ENCODE assay signal across 18 cellular contexts in genomic region chr7:150993511-150993910, GRCh38. TPM values are rescaled to one million over a fixed set of nuclear protein-coding genes. Genes with fewer than 3 reads are reported as not detected.
DNase-seq lines count a peak whose midpoint lies in the region; ATAC-seq lines count a peak whose summit lies in the region.
"Had no signal": no experiment of that assay in that cellular context is flagged by ENCODE, and none has a peak within 500 bp of the region (broad histone marks: within the 10 kb centered on the region; RNA-seq: fewer than 3 reads in every experiment).

No MANE protein-coding gene starts in this region.

- H2BK15ac ChIP-seq in neuronal stem cell (ENCODE audit: low read length), result peak overlapping the region; percentile 46

- peak; percentile 25 to 60 for ATAC-seq in left cardiac atrium
- ATAC-seq in aorta (ENCODE audit: low FRiP score), result peak; percentile 71

- no peak overlapping the region for H3K14ac ChIP-seq in neuronal stem cell (ENCODE audit: low read length)

- H3K4me1 ChIP-seq in neuronal stem cell (ENCODE audit: control insufficient read depth in 2 of 2, insufficient read depth in 1 of 2, low read depth in 1 of 2, low read length in 2 of 2) (peaks cover 19 to 31% of the 10 kb centered on the region in 2 donors), aorta (ENCODE audit: control insufficient read depth in 1 of 2, insufficient read depth in 2 of 2, low read length in 2 of 2) (no peaks in the 10 kb centered on the region)

- H3K4ac ChIP-seq in neuronal stem cell (ENCODE audit: low read length), result peak overlapping the region; percentile 56

- H3K36me3 ChIP-seq in neuronal stem cell (replicated peaks in 1 of 2; ENCODE audit: control insufficient read depth in 2 of 2, insufficient read depth in 2 of 2, low read length in 2 of 2) (no peaks in the 10 kb centered on the region), aorta (ENCODE audit: control insufficient read depth in 1 of 2, insufficient read depth in 2 of 2, low read length in 1 of 2) (no peaks in the 10 kb centered on the region)
- H3K36me3 ChIP-seq: brain microvascular endothelial cell had no signal

- H2AFZ ChIP-seq in neuronal stem cell (ENCODE audit: low read length), result peak overlapping the region; percentile 76

- H4K91ac ChIP-seq in neuronal stem cell (ENCODE audit: low read depth, low read length, poor library complexity), result peak overlapping the region; percentile 99

- no peaks in the 10 kb centered on the region for H3K79me1 ChIP-seq in neuronal stem cell (ENCODE audit: low read depth, low read length)

- H3K4me3 ChIP-seq in neuronal stem cell (ENCODE audit: low read length in 2 of 2) (peak overlapping the region in 1 of 2 donors; percentile 29), aorta (ENCODE audit: low read length in 2 of 2) (no peak overlapping the region)

- peak overlapping the region; percentile 2 for H2BK120ac ChIP-seq in neuronal stem cell (ENCODE audit: low read depth, low read length)

- H2BK5ac ChIP-seq in neuronal stem cell (ENCODE audit: low read length), result peak overlapping the region; percentile 62

- DNase-seq in ecto neural progenitor cell (ENCODE audit: low spot score) (peak; percentile 81), left cardiac atrium (peak; percentile 90), neuronal stem cell (ENCODE audit: low spot score) (no peak), aorta (peak in 1 of 2 donors; percentile 79), DMS79 (lab: John Stamatoyannopoulos, UW) (no peak), HK-2 (ENCODE audit: unreplicated experiment) (no peak), SW 1271 (lab: John Stamatoyannopoulos, UW) (no peak)
- DNase-seq: activated CD4-positive, alpha-beta T cell treated with anti-CD3 and anti-CD28 coated beads for 48 hours; activated T-cell treated with anti-CD3 and anti-CD28 coated beads for 4 hours; brain microvascular endothelial cell; effector CD8-positive, alpha-beta T cell; foreskin fibroblast; NCI-H1436 treated with DMSO at 0.1 percent for 48 hours; NCI-H446; occipital lobe; stimulated activated CD4-positive, alpha-beta T cell treated with anti-CD3 and anti-CD28 coated beads, Interleukin-12 subunit alpha, Interleukin-12 subunit beta, amount 100 ng/mL, for 4 hours had no signal

- peak overlapping the region; percentile 93 for H2AK5ac ChIP-seq in neuronal stem cell (ENCODE audit: low read depth, low read length)

- no CpG with 5 or more reads among the region's 14 CpGs for WGBS in neuronal stem cell (ENCODE audit: extremely low coverage in 2 of 2, insufficient read length in 2 of 2, insufficient replicate concordance in 1 of 2), 2 donors
- 94% methylated on average over 14 of the region's 14 CpGs for WGBS in aorta, 2 donors

- H3K4me2 ChIP-seq in neuronal stem cell (ENCODE audit: insufficient read depth, low read length, poor library complexity, severe bottlenecking), result no peak overlapping the region

- H3K18ac ChIP-seq in neuronal stem cell (ENCODE audit: low read length), result peak overlapping the region; percentile 95

- peak overlapping the region; percentile 52 for H3K27ac ChIP-seq in neuronal stem cell (replicated peaks; ENCODE audit: low read length)
- H3K27ac ChIP-seq in aorta (ENCODE audit: low read depth in 1 of 2, low read length in 2 of 2), result no peak overlapping the region
- H3K27ac ChIP-seq: brain microvascular endothelial cell, C4-2B had no signal

- no peak overlapping the region for H3K9ac ChIP-seq in neuronal stem cell (ENCODE audit: low read depth, low read length, poor library complexity)

- no peak overlapping the region for H4K8ac ChIP-seq in neuronal stem cell (ENCODE audit: low read depth, low read length)

- no peak overlapping the region for H2BK12ac ChIP-seq in neuronal stem cell (ENCODE audit: low read length)

- H3K27me3 ChIP-seq in neuronal stem cell (ENCODE audit: control insufficient read depth in 3 of 3, insufficient read depth in 3 of 3, low read depth in 1 of 3, low read length in 3 of 3), result no peaks in the 10 kb centered on the region
- H3K27me3 ChIP-seq in aorta (ENCODE audit: control insufficient read depth in 1 of 2, insufficient read depth in 2 of 2, low read length in 1 of 2), result peaks cover 0 to 2% of the 10 kb centered on the region in 2 donors
- H3K27me3 ChIP-seq: brain microvascular endothelial cell had no signal

- intact Hi-C loops in left cardiac atrium (cut with DNase I) (no loop called here), aorta (cut with DNase I) (no loop called here)

- H3K9me3 ChIP-seq in neuronal stem cell (replicated peaks in 1 of 2; ENCODE audit: control insufficient read depth in 2 of 2, insufficient read depth in 1 of 2, low read depth in 1 of 2, low read length in 2 of 2) (peaks cover 5 to 18% of the 10 kb centered on the region in 2 donors), aorta (ENCODE audit: control insufficient read depth, low read length) (peaks cover 7% of the 10 kb centered on the region)

- H3K23ac ChIP-seq in neuronal stem cell (ENCODE audit: low read depth, low read length, poor library complexity), result no peak overlapping the region

RNA-seq across cellular contexts. Expression of gene NOS3, which starts 2.7 kb away (rescaled TPM):
- 10 to 100 TPM; 13.1 to 63.9 TPM for total RNA-seq in left cardiac atrium
- 5.4 TPM for polyA plus RNA-seq in neuronal stem cell (2013, experiment 1 of 2)
- 5.6 TPM for polyA plus RNA-seq in neuronal stem cell (2013, experiment 2 of 2)
- total RNA-seq in aorta, result 10 to 100 TPM; 28.1 to 32.4 TPM
- 10 to 100 TPM in 1 of 2 donors, under 1 TPM in 1; 0.63 to 17.3 TPM for polyA plus RNA-seq in aorta
- total RNA-seq: LHCN-M2 had no signal

RNA-seq across cellular contexts. Expression of gene KCNH2, which starts 15.4 kb away (rescaled TPM):
- total RNA-seq in left cardiac atrium (10 to 100 TPM; 59.1 to 82.1 TPM), aorta (1 to 10 TPM in 1 of 2 donors, under 1 TPM in 1; 0.65 to 2.4 TPM)
- 9.1 TPM for polyA plus RNA-seq in neuronal stem cell (2013, experiment 1 of 2)
- polyA plus RNA-seq in neuronal stem cell (2013, experiment 2 of 2), result 9.1 TPM
- under 1 TPM; 0.23 to 0.63 TPM for polyA plus RNA-seq in aorta

RNA-seq across cellular contexts. Expression of gene ATG9B, which starts 30.8 kb away (rescaled TPM):
- total RNA-seq in left cardiac atrium, result under 1 TPM; 0.13 to 0.32 TPM
- 6.3 TPM for polyA plus RNA-seq in neuronal stem cell (2013, experiment 1 of 2)
- polyA plus RNA-seq in neuronal stem cell (2013, experiment 2 of 2), result 5.0 TPM
- under 1 TPM in 1 of 2 donors, not detected in 1; 0.12 TPM for total RNA-seq in aorta
- not detected for polyA plus RNA-seq in aorta

RNA-seq across cellular contexts. Expression of gene ABCB8, which starts 34.7 kb away (rescaled TPM):
- total RNA-seq in left cardiac atrium (10 to 100 TPM; 20.1 to 21.6 TPM), aorta (10 to 100 TPM; 18.7 to 30.8 TPM)
- 8.6 TPM for polyA plus RNA-seq in neuronal stem cell (2013, experiment 1 of 2)
- 8.5 TPM for polyA plus RNA-seq in neuronal stem cell (2013, experiment 2 of 2)
- polyA plus RNA-seq in aorta, result 10 to 100 TPM in 1 of 2 donors, 1 to 10 TPM in 1; 5.5 to 39.7 TPM

RNA-seq across cellular contexts. Expression of gene ASIC3, which starts 54.8 kb away (rescaled TPM):
- 1 to 10 TPM; 4.0 to 4.2 TPM for total RNA-seq in left cardiac atrium
- 5.1 TPM for polyA plus RNA-seq in neuronal stem cell (2013, experiment 1 of 2)
- polyA plus RNA-seq in neuronal stem cell (2013, experiment 2 of 2), result 4.6 TPM
- 1 to 10 TPM; 1.7 to 2.9 TPM for total RNA-seq in aorta
- polyA plus RNA-seq in aorta, result 1 to 10 TPM in 1 of 2 donors, not detected in 1; 7.1 TPM

Comparison
In these comparisons a context has a peak if more than half of its experiments do, and no peak if none do; other contexts are left out.
1. DNase-seq: peak in ecto neural progenitor cell (single experiment) and left cardiac atrium (single experiment); none in neuronal stem cell (single experiment), DMS79 (single experiment), HK-2 (single experiment) and SW 1271 (0 of 2).
2. RNA of gene KCNH2, which starts 15.4 kb away (total RNA-seq): 59.1 to 82.1 TPM in left cardiac atrium; 0.65 to 2.4 TPM in aorta; every median in the first group is over 10 times any median in the second.